8 cellular contexts compared by ENCODE assay signal in the genomic region with DNA sequence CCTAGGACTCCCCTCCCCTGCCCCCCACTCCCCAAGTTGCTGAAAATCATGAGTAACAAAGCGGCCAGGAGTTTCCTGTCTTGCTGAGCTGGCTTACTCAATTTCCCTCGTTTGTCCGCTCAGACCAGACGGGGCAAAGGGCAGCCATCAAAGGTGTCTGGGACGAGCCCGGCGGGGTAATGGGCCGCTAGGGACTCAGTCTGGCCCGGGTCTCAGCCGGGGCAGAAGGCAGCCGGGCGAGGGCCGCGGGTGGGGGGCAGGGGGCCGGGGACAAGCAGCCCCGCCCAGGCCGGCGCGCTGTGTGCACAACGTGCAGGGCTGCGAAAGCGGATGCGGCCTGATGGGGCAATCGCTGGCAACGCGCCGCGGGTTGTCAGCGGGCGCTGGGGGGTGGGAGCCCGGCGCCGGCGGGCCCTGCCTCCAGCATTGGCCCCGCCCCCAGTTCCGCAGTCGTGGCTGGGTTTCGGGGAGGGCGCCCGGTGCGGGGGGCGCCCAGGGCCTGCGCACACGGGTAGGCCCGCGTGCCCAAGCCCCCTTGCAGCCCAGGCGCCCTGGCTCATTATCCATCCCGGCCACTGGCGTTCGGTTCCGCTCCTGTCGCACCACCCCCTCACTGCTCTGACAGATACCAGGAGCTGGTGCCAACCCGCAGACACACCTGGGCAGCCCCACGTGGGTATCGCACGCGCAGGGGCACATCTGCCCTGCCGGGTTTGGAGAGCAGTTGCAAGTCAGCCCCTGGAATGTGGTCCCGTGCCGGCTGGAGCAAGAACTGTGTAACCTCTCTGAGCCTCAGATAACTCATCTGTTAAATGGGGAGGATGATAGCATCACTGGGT. TPM values are rescaled to one million over a fixed set of nuclear protein-coding genes. Genes with fewer than 3 reads are reported as not detected.
DNase-seq lines count a peak whose midpoint lies in the region; ATAC-seq lines count a peak whose summit lies in the region.

No MANE protein-coding gene starts in this region.

- DNase-seq in AG08395 (ENCODE audit: low spot score) (peak; percentile 90), NCI-H460 (ENCODE audit: extremely low read depth, low read depth) (peak; percentile 94), ecto neural progenitor cell (ENCODE audit: low spot score) (peak; percentile 80), lung microvascular endothelial cell (ENCODE audit: low read depth in 2 of 2) (peak; percentile 92 to 97)
- peak; percentile 90 to 91 for DNase-seq in activated CD4-positive, alpha-beta T cell treated with anti-CD3 and anti-CD28 coated beads, Interleukin-2, amount 50 U/mL, for 48 hours
- DNase-seq in stimulated activated CD4-positive, alpha-beta T cell treated with anti-CD3 and anti-CD28 coated beads, TNF-alpha, amount 100 ng/mL, for 48 hours (ENCODE audit: low read depth in 3 of 3), result peak; percentile 76 to 91 (median 83)

- ATAC-seq in GM18870 (IDR thresholded peaks at IDR 0.05; ENCODE audit: unreplicated experiment), result peak; percentile 26
- ATAC-seq in HG03097 (IDR thresholded peaks at IDR 0.05; ENCODE audit: low FRiP score, unreplicated experiment), result peak; percentile 58

RNA-seq across cellular contexts. Expression of gene DNAJB12, which starts 35.1 kb away (rescaled TPM):
- total RNA-seq in NCI-H460 (2014; rRNA removed; shearing (Covaris generic)), result 5.4 and 7.0 TPM in 2 replicates
- polyA plus RNA-seq in NCI-H460 (2014; cell fraction: nucleus; rRNA removed), result 13.4 and 23.8 TPM in 2 replicates
- total RNA-seq in lung microvascular endothelial cell, result 16.8 and 21.6 TPM in 2 replicates

RNA-seq across cellular contexts. Expression of gene DDIT4, which starts 45.9 kb away (rescaled TPM):
- total RNA-seq in NCI-H460 (2014; rRNA removed; shearing (Covaris generic)), result 711 and 784 TPM in 2 replicates
- polyA plus RNA-seq in NCI-H460 (2014; cell fraction: nucleus; rRNA removed), result 818 and 840 TPM in 2 replicates
- 131 and 178 TPM in 2 replicates for total RNA-seq in lung microvascular endothelial cell

Comparison
In these comparisons a context has a peak if more than half of its experiments do, and no peak if none do; other contexts are left out.
1. Peak in every context shown above with its lines: DNase-seq and ATAC-seq.